1 cellular context compared by ENCODE assay signal in genomic region chr15:47616876-47617275, GRCh38.
TF ChIP-seq lines count a peak whose summit lies in the region.

No MANE protein-coding gene starts in this region.

TF ChIP-seq in GM23338, 12 proteins besides CTCF, POLR2A, EP300 and RAD21:
- TF ChIP-seq ZNF462 (CRISPR knock-in tag; IDR thresholded peaks at IDR 0.05): no peak
- TF ChIP-seq NANOG (IDR thresholded peaks at IDR 0.05; ENCODE audit: borderline replicate concordance): no peak
- no peak for TF ChIP-seq CREB1 (CRISPR knock-in tag; IDR thresholded peaks at IDR 0.05; ENCODE audit: low read depth)
- no peak for TF ChIP-seq POLR2AphosphoS5 (IDR thresholded peaks at IDR 0.05; ENCODE audit: low read depth)
- TF ChIP-seq JUNB (IDR thresholded peaks at IDR 0.05; ENCODE audit: unreplicated experiment): no peak
- no peak for TF ChIP-seq ZNF331 (CRISPR knock-in tag; IDR thresholded peaks at IDR 0.05; ENCODE audit: low read depth)
- no peak for TF ChIP-seq ETS1 (IDR thresholded peaks at IDR 0.05)
